ENCODE assay signal across 8 cellular contexts in the genomic region with DNA sequence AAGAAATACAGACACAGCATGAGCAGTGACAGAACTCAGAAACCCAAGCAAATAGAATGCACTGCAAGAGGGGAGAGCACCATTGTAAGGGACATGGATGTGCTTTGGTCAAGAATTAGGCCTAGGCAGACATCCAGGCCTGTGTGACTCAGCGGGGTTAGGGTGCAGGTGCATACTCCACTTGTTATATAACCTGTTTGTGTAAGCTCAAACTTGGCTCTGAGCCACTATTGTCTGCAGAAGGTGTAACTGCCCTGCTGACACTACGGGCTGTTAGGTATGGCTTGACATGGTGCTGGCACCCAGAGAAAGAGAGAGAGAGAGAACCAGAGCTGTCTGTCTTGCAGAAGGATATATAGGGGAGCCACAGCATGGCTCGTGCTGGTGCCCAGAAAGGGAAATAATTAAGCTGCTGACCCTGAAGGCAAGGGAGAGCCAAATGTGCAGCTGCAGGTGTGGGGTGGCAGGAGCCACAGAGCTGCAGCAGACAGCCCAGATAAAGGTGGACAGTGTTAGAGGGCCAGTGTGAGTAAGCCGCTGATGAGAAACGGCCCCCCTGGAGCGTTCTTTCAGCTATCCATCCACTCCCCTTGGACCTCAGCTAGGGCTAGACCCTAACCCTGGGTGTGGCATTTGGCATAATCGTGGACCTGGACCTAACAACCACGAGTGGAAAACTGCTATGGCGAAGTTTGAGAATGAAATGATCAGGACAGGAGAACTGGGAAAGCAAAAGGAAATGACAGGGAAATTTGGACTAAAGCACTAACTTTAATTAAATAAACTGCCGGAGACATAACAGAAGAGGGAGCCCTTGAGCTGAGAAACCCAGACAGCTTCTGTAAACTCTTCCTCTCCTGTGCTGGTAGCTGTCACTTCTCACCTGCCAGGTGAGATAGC.
DNase-seq lines count a peak whose midpoint lies in the region; ATAC-seq and TF ChIP-seq lines count a peak whose summit lies in the region.

No MANE protein-coding gene starts in this region.

- peak overlapping the region in 1 of 2 experiments; percentile 67 for H3K18ac ChIP-seq in mesenchymal stem cell (ENCODE audit: low read depth in 1 of 2, low read length in 2 of 2)

- DNase-seq in BE2C: peak; percentile 30
- DNase-seq in HPDE6-E6E7 (ENCODE audit: extremely low spot score): peak; percentile 39
- peak; percentile 27 for DNase-seq in NCI-H82 treated with DMSO at 0.1 percent for 48 hours (lab: John Stamatoyannopoulos, UW; ENCODE audit: unreplicated experiment)
- DNase-seq in dedifferentiated amniotic fluid mesenchymal stem cell (ENCODE audit: extremely low spot score): peak; percentile 30
- DNase-seq in mesenchymal stem cell: peak; percentile 56
- no peak for DNase-seq in activated CD4-positive, alpha-beta T cell treated with anti-CD3 and anti-CD28 coated beads for 4 hours

- H3K27ac ChIP-seq in mesenchymal stem cell (ENCODE audit: low read length, poor library complexity, severe bottlenecking): no peak overlapping the region

- H3K27me3 ChIP-seq in BE2C (no peaks in the 10 kb centered on the region), mesenchymal stem cell (ENCODE audit: control insufficient read depth in 1 of 2, insufficient read depth in 1 of 2, low read length in 2 of 2) (no peaks in the 10 kb centered on the region)

- H4K91ac ChIP-seq in mesenchymal stem cell (ENCODE audit: low read length): peak overlapping the region; percentile 18

- TF ChIP-seq CTCF in BE2C (IDR thresholded peaks at IDR 0.05; ENCODE audit: low read depth, low read length): peak; percentile 55

- peak overlapping the region in 1 of 2 experiments; percentile 77 for H3K23ac ChIP-seq in mesenchymal stem cell (ENCODE audit: low read length in 2 of 2)

- H3K9me3 ChIP-seq in BE2C (no peaks in the 10 kb centered on the region), mesenchymal stem cell (ENCODE audit: control insufficient read depth, low read length) (peaks cover 17% of the 10 kb centered on the region)

- H3K4ac ChIP-seq in mesenchymal stem cell (ENCODE audit: low read depth in 1 of 2, low read length in 2 of 2): peak overlapping the region; percentile 35 to 37

- H3K4me1 ChIP-seq in BE2C (peaks cover 4% of the 10 kb centered on the region; the same call in 1 of the 2 replicates), mesenchymal stem cell (ENCODE audit: control insufficient read depth, insufficient read depth, low read depth, low read length) (peaks cover 7% of the 10 kb centered on the region)

- H2AK5ac ChIP-seq in mesenchymal stem cell (ENCODE audit: low read length, severe bottlenecking): peak overlapping the region; percentile 37

- peak overlapping the region in 1 of 2 experiments; percentile 48 for H3K14ac ChIP-seq in mesenchymal stem cell (ENCODE audit: low read length in 2 of 2)

- peak overlapping the region; percentile 49 for H4K8ac ChIP-seq in mesenchymal stem cell (ENCODE audit: low read length)

- ATAC-seq in GM18909 (IDR thresholded peaks at IDR 0.05; ENCODE audit: poor library complexity, unreplicated experiment): peak; percentile 55
- ATAC-seq in GM21619 (IDR thresholded peaks at IDR 0.05; ENCODE audit: unreplicated experiment): no peak

- no peak overlapping the region for H2AFZ ChIP-seq in mesenchymal stem cell (ENCODE audit: low read depth, low read length)

- H3K36me3 ChIP-seq in BE2C (no peaks in the 10 kb centered on the region), mesenchymal stem cell (ENCODE audit: control insufficient read depth in 1 of 2, insufficient read depth in 2 of 2, low read depth in 1 of 2, low read length in 2 of 2) (no peaks in the 10 kb centered on the region)

- no peak overlapping the region for H2BK5ac ChIP-seq in mesenchymal stem cell (ENCODE audit: low read depth, low read length, poor library complexity, severe bottlenecking)

- H2BK12ac ChIP-seq in mesenchymal stem cell (ENCODE audit: low read length in 2 of 2): peak overlapping the region; percentile 67 to 77

- H3K79me1 ChIP-seq in mesenchymal stem cell (replicated peaks; ENCODE audit: low read length, poor library complexity, severe bottlenecking): no peaks in the 10 kb centered on the region

- peak overlapping the region; percentile 38 for H3K9ac ChIP-seq in mesenchymal stem cell (ENCODE audit: low read length)

- peak overlapping the region; percentile 58 for H3K4me2 ChIP-seq in mesenchymal stem cell (ENCODE audit: low read length, poor library complexity, severe bottlenecking)

- no peak overlapping the region for H2BK15ac ChIP-seq in mesenchymal stem cell (ENCODE audit: low read depth, poor library complexity, severe bottlenecking)

- WGBS in mesenchymal stem cell: 45% methylated on average over 10 of the region's 10 CpGs

- no peak overlapping the region for H3K4me3 ChIP-seq in BE2C (ENCODE audit: low read depth, low read length)
- no peak overlapping the region for H3K4me3 ChIP-seq in mesenchymal stem cell (ENCODE audit: insufficient read depth in 1 of 2, low read depth in 1 of 2, low read length in 2 of 2)

- no peak overlapping the region for H2BK120ac ChIP-seq in mesenchymal stem cell (ENCODE audit: low read depth, low read length)

Comparison
In these comparisons a context has a peak if more than half of its experiments do, and no peak if none do; other contexts are left out.
1. DNase-seq: peak in BE2C (single experiment), HPDE6-E6E7 (single experiment), NCI-H82 treated with DMSO at 0.1 percent for 48 hours (single experiment), dedifferentiated amniotic fluid mesenchymal stem cell (single experiment) and mesenchymal stem cell (single experiment); none in activated CD4-positive, alpha-beta T cell treated with anti-CD3 and anti-CD28 coated beads for 4 hours (0 of 2).